In genomic region chr1:12438349-12438924, GRCh38 we compare ENCODE assay signal across 9 cellular contexts.
DNase-seq lines count a peak whose midpoint lies in the region; ATAC-seq and TF ChIP-seq lines count a peak whose summit lies in the region.
"Had no signal": no experiment of that assay in that cellular context is flagged by ENCODE, and none has a peak within 500 bp of the region (broad histone marks: within the 10 kb centered on the region; RNA-seq: fewer than 3 reads in every experiment).

No MANE protein-coding gene starts in this region.

- no peaks in the 10 kb centered on the region for H3K27me3 Mint-ChIP-seq in osteocyte (ENCODE audit: unreplicated experiment)

- H3K4me1 ChIP-seq in spleen (peaks cover 41 to 75% (median 50%) of the 10 kb centered on the region in 6 donors), HAP-1 (no peaks in the 10 kb centered on the region; the same call in 1 of the 2 replicates)

- H3K27me3 ChIP-seq in spleen (replicated peaks in 1 of 7) (no peaks in the 10 kb centered on the region), HAP-1 (ENCODE audit: low read depth) (no peaks in the 10 kb centered on the region)

- TF ChIP-seq POLR2A in spleen (IDR thresholded peaks at IDR 0.05): no peak

- intact Hi-C loops in spleen (cut with DNase I; ENCODE audit: low total_unique reads): no loop called here

- H3K4me1 Mint-ChIP-seq in osteocyte (ENCODE audit: unreplicated experiment): peaks cover 47% of the 10 kb centered on the region

- DNase-seq in KBM-7: peak; percentile 44
- peak; percentile 42 for DNase-seq in activated gamma-delta T cell treated with anti-CD3 and anti-CD28 coated beads, Interleukin-2, amount 50 U/mL, for 16 hours (ENCODE audit: low read depth)
- no peak for DNase-seq in spleen
- DNase-seq in osteocyte (ENCODE audit: extremely low spot score, unreplicated experiment): no peak
- DNase-seq in HAP-1 (ENCODE audit: low spot score in 2 of 2): no peak
- no peak for DNase-seq in DMS153 treated with DMSO at 0.1 percent for 48 hours (lab: John Stamatoyannopoulos, UW; ENCODE audit: unreplicated experiment)
- no peak for DNase-seq in SHP77 (lab: John Stamatoyannopoulos, UW)
- DNase-seq: NCI-H2081 treated with DMSO at 0.1 percent for 48 hours had no signal

- TF ChIP-seq CTCF in spleen (IDR thresholded peaks at IDR 0.05 in 8 of 11, conservative IDR thresholded peaks at IDR 0.05 in 3 of 11): no peak
- TF ChIP-seq CTCF in osteocyte (IDR thresholded peaks at IDR 0.05): no peak

- H3K9me3 ChIP-seq in spleen (no peaks in the 10 kb centered on the region), HAP-1 (no peaks in the 10 kb centered on the region)

- H3K27ac Mint-ChIP-seq in osteocyte (ENCODE audit: unreplicated experiment): no peak overlapping the region

- peak; percentile 40 for ATAC-seq in GM19025 (IDR thresholded peaks at IDR 0.05; ENCODE audit: low read depth, unreplicated experiment)

- H3K36me3 Mint-ChIP-seq in osteocyte (ENCODE audit: unreplicated experiment): peaks cover 32% of the 10 kb centered on the region

- H3K36me3 ChIP-seq in spleen (peaks cover 0 to 64% (median 3%) of the 10 kb centered on the region in 6 donors), HAP-1 (replicated peaks) (no peaks in the 10 kb centered on the region)

- no peak overlapping the region for H3K4me3 Mint-ChIP-seq in osteocyte (ENCODE audit: unreplicated experiment)

- H3K27ac ChIP-seq in spleen: peak overlapping the region in 6 of 8 donors; percentile 8 to 73 (median 58)

- no peak overlapping the region for H3K4me3 ChIP-seq in spleen
- no peak overlapping the region for H3K4me3 ChIP-seq in HAP-1

- H3K9me3 Mint-ChIP-seq in osteocyte (ENCODE audit: unreplicated experiment): peaks cover 5% of the 10 kb centered on the region

- in situ Hi-C loops in KBM-7 (cut with MboI; ENCODE audit: low pct_unique_long_range_greater_than_20kb, low sequenced_read_pairs): no loop called here
- in situ Hi-C loops in HAP-1 (cut with MboI; ENCODE audit: low sequenced_read_pairs): no loop called here

- 54 to 70% (median 63%) methylated on average over 7 of the region's 7 CpGs for WGBS in spleen, 5 donors

Comparison
In these comparisons a context has a peak if more than half of its experiments do, and no peak if none do; other contexts are left out.
1. DNase-seq: peak in KBM-7 (single experiment) and activated gamma-delta T cell treated with anti-CD3 and anti-CD28 coated beads, Interleukin-2, amount 50 U/mL, for 16 hours (single experiment); none in spleen (single experiment), osteocyte (single experiment), HAP-1 (0 of 2), DMS153 treated with DMSO at 0.1 percent for 48 hours (single experiment) and SHP77 (0 of 2).